Comparison of ENCODE assay signal across 8 cellular contexts in the genomic region with DNA sequence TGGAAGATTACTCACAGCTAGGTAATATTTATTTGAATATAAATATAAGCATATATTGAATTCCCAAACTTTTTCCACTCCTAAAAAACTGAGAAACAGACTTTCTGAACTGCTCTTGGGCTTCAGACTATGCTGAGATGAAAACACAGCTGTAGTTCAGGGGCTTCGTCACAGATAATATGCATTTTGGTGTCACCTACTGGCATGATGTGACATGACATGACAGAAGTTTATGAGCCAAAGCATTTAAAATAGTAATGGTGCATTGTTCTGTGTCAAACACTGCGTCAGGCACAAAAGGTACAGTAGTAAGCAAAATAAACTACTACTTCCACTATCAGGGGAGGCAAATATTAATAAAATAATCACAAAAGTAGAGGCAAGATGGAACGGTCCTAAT.
DNase-seq lines count a peak whose midpoint lies in the region; ATAC-seq and TF ChIP-seq lines count a peak whose summit lies in the region.

No MANE protein-coding gene starts in this region.

- ATAC-seq in GM19328 (IDR thresholded peaks at IDR 0.05; ENCODE audit: unreplicated experiment): peak; percentile 80
- ATAC-seq in HG03521 (IDR thresholded peaks at IDR 0.05; ENCODE audit: unreplicated experiment): peak; percentile 84
- no peak for ATAC-seq in gastrocnemius medialis
- ATAC-seq in activated naive CD4-positive, alpha-beta T cell treated with anti-CD3 and anti-CD28 coated beads, Interleukin-2, amount 50 U/mL, for 72 hours: no peak

- TF ChIP-seq CTCF in fibroblast of pulmonary artery (IDR thresholded peaks at IDR 0.05; ENCODE audit: low read length, missing control alignments) (peak; percentile 48), gastrocnemius medialis (IDR thresholded peaks at IDR 0.05 in 4 of 5, conservative IDR thresholded peaks at IDR 0.05 in 1 of 5) (peak in 3 of 5 experiments; percentile 10 to 24 (median 15))

- intact Hi-C loops in gastrocnemius medialis (cut with DNase I; ENCODE audit: low total_unique reads): loop anchor here (5.0 kb wide), 1 partner anchor 246 kb away; no protein-coding TSS in a partner anchor

- no peaks in the 10 kb centered on the region for H3K4me1 ChIP-seq in gastrocnemius medialis

- no peaks in the 10 kb centered on the region for H3K27me3 ChIP-seq in gastrocnemius medialis

- peak; percentile 44 for DNase-seq in DMS153 treated with DMSO at 0.1 percent for 48 hours (lab: John Stamatoyannopoulos, UW; ENCODE audit: unreplicated experiment)
- peak; percentile 65 for DNase-seq in RPMI7951 (ENCODE audit: low read depth)
- DNase-seq in fibroblast of pulmonary artery (ENCODE audit: low read depth): peak; percentile 84
- no peak for DNase-seq in gastrocnemius medialis
- DNase-seq in activated naive CD4-positive, alpha-beta T cell treated with anti-CD3 and anti-CD28 coated beads, Interleukin-2, amount 50 U/mL, for 72 hours (ENCODE audit: low spot score in 2 of 2): no peak
- DNase-seq in activated naive CD4-positive, alpha-beta T cell (lab: John Stamatoyannopoulos, UW): no peak

- no peaks in the 10 kb centered on the region for H3K9me3 ChIP-seq in gastrocnemius medialis

- no peaks in the 10 kb centered on the region for H3K36me3 Mint-ChIP-seq in activated naive CD4-positive, alpha-beta T cell treated with anti-CD3 and anti-CD28 coated beads, Interleukin-2, amount 50 U/mL, for 72 hours

- no peak for TF ChIP-seq POLR2A in gastrocnemius medialis (IDR thresholded peaks at IDR 0.05)

- peak overlapping the region in 1 of 2 donors; percentile 22 for H3K27ac Mint-ChIP-seq in activated naive CD4-positive, alpha-beta T cell treated with anti-CD3 and anti-CD28 coated beads, Interleukin-2, amount 50 U/mL, for 72 hours

- in situ Hi-C loops in gastrocnemius medialis (cut with MboI; ENCODE audit: low sequenced_read_pairs in 4 of 4): no loop called here

- no peaks in the 10 kb centered on the region for H3K36me3 ChIP-seq in gastrocnemius medialis

- H3K4me3 ChIP-seq in fibroblast of pulmonary artery (replicated peaks; ENCODE audit: low read depth, low read length): no peak overlapping the region
- no peak overlapping the region for H3K4me3 ChIP-seq in gastrocnemius medialis

- no peak overlapping the region for H3K27ac ChIP-seq in gastrocnemius medialis

- H3K9me3 Mint-ChIP-seq in activated naive CD4-positive, alpha-beta T cell treated with anti-CD3 and anti-CD28 coated beads, Interleukin-2, amount 50 U/mL, for 72 hours: no peaks in the 10 kb centered on the region

Comparison
In these comparisons a context has a peak if more than half of its experiments do, and no peak if none do; other contexts are left out.
1. DNase-seq: peak in DMS153 treated with DMSO at 0.1 percent for 48 hours (single experiment), RPMI7951 (single experiment) and fibroblast of pulmonary artery (single experiment); none in gastrocnemius medialis (0 of 2), activated naive CD4-positive, alpha-beta T cell treated with anti-CD3 and anti-CD28 coated beads, Interleukin-2, amount 50 U/mL, for 72 hours (0 of 2) and activated naive CD4-positive, alpha-beta T cell (0 of 4).
2. ATAC-seq: peak in GM19328 (single experiment) and HG03521 (single experiment); none in gastrocnemius medialis (0 of 2) and activated naive CD4-positive, alpha-beta T cell treated with anti-CD3 and anti-CD28 coated beads, Interleukin-2, amount 50 U/mL, for 72 hours (0 of 2).